In the genomic region with DNA sequence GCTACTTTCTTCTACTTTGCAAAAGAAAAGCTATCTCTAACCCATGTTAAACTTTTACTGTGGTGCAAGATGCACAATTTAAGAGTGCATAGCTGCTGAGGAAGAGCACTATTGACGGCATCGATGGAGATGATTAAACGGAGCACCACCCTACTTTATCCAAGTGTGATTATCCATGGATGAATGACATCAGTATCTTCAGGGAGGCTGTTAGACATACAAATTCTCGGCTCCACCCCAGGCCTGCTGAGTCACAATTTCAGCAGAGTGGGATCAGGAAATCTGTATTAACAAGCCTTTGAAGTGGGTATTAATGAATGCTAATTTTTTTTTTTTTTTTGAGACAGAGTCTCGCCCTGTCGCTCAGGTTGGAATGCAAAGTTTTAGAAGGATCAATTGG, we compare ENCODE assay signal across 21 cellular contexts. TPM values are rescaled to one million over a fixed set of nuclear protein-coding genes. Genes with fewer than 3 reads are reported as not detected.
DNase-seq lines count a peak whose midpoint lies in the region; ATAC-seq and TF ChIP-seq lines count a peak whose summit lies in the region.
"Had no signal": no experiment of that assay in that cellular context is flagged by ENCODE, and none has a peak within 500 bp of the region (broad histone marks: within the 10 kb centered on the region; RNA-seq: fewer than 3 reads in every experiment).

No MANE protein-coding gene starts in this region.

- H3K27ac Mint-ChIP-seq in endodermal cell (peak overlapping the region; percentile 42), progenitor cell of endocrine pancreas (peak overlapping the region; percentile 12)

- peaks cover 9% of the 10 kb centered on the region for H3K36me3 Mint-ChIP-seq in endodermal cell (ENCODE audit: low read depth)
- H3K36me3 Mint-ChIP-seq in progenitor cell of endocrine pancreas (ENCODE audit: insufficient read depth) = peaks cover 3% of the 10 kb centered on the region

- H3K4me1 Mint-ChIP-seq in endodermal cell (peaks cover 63% of the 10 kb centered on the region), progenitor cell of endocrine pancreas (ENCODE audit: low read depth) (peaks cover 7% of the 10 kb centered on the region)

- H3K4me3 ChIP-seq in endodermal cell (ENCODE audit: low read length) (no peak overlapping the region), WERI-Rb-1 (ENCODE audit: low read depth, low read length) (no peak overlapping the region), uterus (no peak overlapping the region)

- intact Hi-C loops in uterus (cut with DNase I; ENCODE audit: low total_unique reads) = no loop called here

- H3K27me3 ChIP-seq in endodermal cell (ENCODE audit: control insufficient read depth, insufficient read depth, low read length, poor library complexity, severe bottlenecking) = no peaks in the 10 kb centered on the region
- no peaks in the 10 kb centered on the region for H3K27me3 ChIP-seq in WERI-Rb-1 (ENCODE audit: insufficient read depth, low read depth, severe bottlenecking)
- no peaks in the 10 kb centered on the region for H3K27me3 ChIP-seq in uterus

- no peak for ATAC-seq in omental fat pad (ENCODE audit: low FRiP score)
- ATAC-seq: HCT116, Panc1 had no signal

- WGBS in endodermal cell (ENCODE audit: insufficient coverage in 1 of 2, insufficient read length in 1 of 2), 2 experiments = 63 to 83% methylated on average over 5 to 6 of the region's 6 CpGs

- peak; percentile 9 for DNase-seq in EH (ENCODE audit: low read depth)
- peak; percentile 23 for DNase-seq in LoVo (ENCODE audit: low spot score)
- DNase-seq in endodermal cell = peak; percentile 71
- DNase-seq in progenitor cell of endocrine pancreas (ENCODE audit: low spot score, unreplicated experiment) = no peak
- no peak for DNase-seq in WERI-Rb-1
- no peak for DNase-seq in omental fat pad (ENCODE audit: low spot score)
- no peak for DNase-seq in germinal center (ENCODE audit: low spot score)
- no peak for DNase-seq in uterus
- DNase-seq: DMS 273 treated with DMSO at 0.1 percent for 48 hours, KBM-7, NCI-H1105, NCI-H187, NCI-H446, NCI-H748 treated with DMSO at 0.1 percent for 48 hours, Right ventricle myocardium superior, SK-N-SH had no signal

- H3K9me3 Mint-ChIP-seq in endodermal cell (peaks cover 18% of the 10 kb centered on the region), progenitor cell of endocrine pancreas (ENCODE audit: low read depth) (no peaks in the 10 kb centered on the region)

- H3K4me3 Mint-ChIP-seq in endodermal cell = no peak overlapping the region
- H3K4me3 Mint-ChIP-seq in progenitor cell of endocrine pancreas (ENCODE audit: low read depth) = no peak overlapping the region

- no peaks in the 10 kb centered on the region for H3K9me3 ChIP-seq in endodermal cell (ENCODE audit: control insufficient read depth, low read length)
- H3K9me3 ChIP-seq in WERI-Rb-1 (ENCODE audit: severe bottlenecking) = no peaks in the 10 kb centered on the region
- H3K9me3 ChIP-seq in uterus = no peaks in the 10 kb centered on the region
- H3K9me3 ChIP-seq: SK-N-SH had no signal

- H3K36me3 ChIP-seq in endodermal cell (ENCODE audit: control insufficient read depth, insufficient read depth, low read length) (no peaks in the 10 kb centered on the region), WERI-Rb-1 (no peaks in the 10 kb centered on the region), uterus (no peaks in the 10 kb centered on the region)

- no peak for TF ChIP-seq POLR2A in uterus (IDR thresholded peaks at IDR 0.05)

- TF ChIP-seq CTCF in endodermal cell (conservative IDR thresholded peaks at IDR 0.05) (no peak), progenitor cell of endocrine pancreas (IDR thresholded peaks at IDR 0.05; ENCODE audit: unreplicated experiment) (no peak), WERI-Rb-1 (IDR thresholded peaks at IDR 0.05; ENCODE audit: low read depth, low read length) (no peak), omental fat pad (IDR thresholded peaks at IDR 0.05) (no peak), uterus (IDR thresholded peaks at IDR 0.05) (no peak)

- H3K9ac ChIP-seq in endodermal cell (ENCODE audit: extremely low read depth, low read length, poor library complexity, severe bottlenecking) = no peak overlapping the region
- H3K9ac ChIP-seq: SK-N-SH had no signal

- H3K27ac ChIP-seq in endodermal cell (ENCODE audit: low read depth, low read length) = no peak overlapping the region
- H3K27ac ChIP-seq in WERI-Rb-1 = no peak overlapping the region
- no peak overlapping the region for H3K27ac ChIP-seq in uterus

- H3K27me3 Mint-ChIP-seq in endodermal cell (ENCODE audit: insufficient read depth) = no peaks in the 10 kb centered on the region
- H3K27me3 Mint-ChIP-seq in progenitor cell of endocrine pancreas = peaks cover 4% of the 10 kb centered on the region

- H3K4me1 ChIP-seq in endodermal cell (ENCODE audit: control insufficient read depth, insufficient read depth, low read length) (peaks cover 11% of the 10 kb centered on the region), uterus (no peaks in the 10 kb centered on the region)

RNA-seq across cellular contexts. Expression of gene SLC2A14, which starts 16.2 kb away (rescaled TPM):
- total RNA-seq in endodermal cell (10 to 100 TPM; 35.9 to 70.9 TPM), progenitor cell of endocrine pancreas (14.5 and 18.6 TPM in 2 replicates), omental fat pad (not detected), uterus (1 to 10 TPM in 1 of 4 donors, under 1 TPM in 1, not detected in 2; 0.90 to 1.2 TPM)
- 0.50 TPM for polyA plus RNA-seq in endodermal cell (2013, experiment 1 of 2)
- polyA plus RNA-seq in endodermal cell (2013, experiment 2 of 2) = 0.54 TPM
- total RNA-seq: HT-29, MCF 10A, Right ventricle myocardium superior had no signal
- polyA plus RNA-seq: BJ had no signal

Comparison
In these comparisons a context has a peak if more than half of its experiments do, and no peak if none do; other contexts are left out.
1. DNase-seq: peak in EH (single experiment), LoVo (single experiment) and endodermal cell (single experiment); none in progenitor cell of endocrine pancreas (single experiment), WERI-Rb-1 (single experiment), omental fat pad (single experiment), germinal center (single experiment) and uterus (0 of 2).